In the genomic region with DNA sequence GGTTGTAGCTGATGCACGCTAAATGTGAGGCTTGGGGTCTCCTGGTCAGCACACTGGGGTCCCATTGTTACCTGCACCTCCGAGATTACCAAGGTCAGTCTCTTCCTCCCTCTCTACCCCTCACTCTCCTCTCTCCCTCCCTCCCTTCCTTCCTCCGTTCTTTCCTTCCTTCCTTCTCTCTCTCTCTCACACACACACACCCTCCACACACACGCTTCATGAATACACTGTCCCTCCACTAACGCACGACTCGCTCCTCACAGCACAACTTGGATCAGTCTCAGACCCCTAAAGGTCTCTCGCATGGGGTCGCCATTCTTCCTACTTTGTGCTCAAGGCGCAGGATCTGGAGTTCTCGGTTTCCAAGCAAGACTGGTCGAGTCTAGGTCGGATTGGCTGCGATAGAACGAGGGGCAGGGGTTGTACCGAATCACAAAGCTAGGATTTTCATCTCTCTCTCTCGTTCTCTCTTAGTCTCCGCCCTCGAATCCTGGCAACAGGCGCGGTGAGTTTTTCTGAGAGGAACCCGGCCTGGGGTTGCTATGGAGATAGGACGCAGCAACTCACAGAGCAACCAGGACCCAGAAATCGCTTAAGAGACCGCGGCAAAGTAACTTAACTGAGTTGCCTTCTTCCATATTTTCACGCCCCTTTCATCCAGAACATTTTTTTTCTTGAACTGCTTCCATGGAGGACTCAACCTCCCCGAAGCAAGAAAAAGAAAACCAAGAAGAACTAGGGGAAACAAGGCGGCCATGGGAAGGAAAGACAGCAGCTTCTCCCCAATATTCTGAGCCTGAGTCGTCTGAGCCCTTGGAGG, we compare ENCODE assay signal across 8 cellular contexts. TPM values are rescaled to one million over a fixed set of nuclear protein-coding genes. Genes with fewer than 3 reads are reported as not detected.
DNase-seq lines count a peak whose midpoint lies in the region; ATAC-seq, FAIRE-seq and TF ChIP-seq lines count a peak whose summit lies in the region.

A gene (plus strand): TSS at position 543 of the 820 bp plus-strand sequence. CDS start 145 bp downstream, at position 688.

- TF ChIP-seq POLR2A in GM12891 (IDR thresholded peaks at IDR 0.05; ENCODE audit: low read depth, low read length): no peak

- ATAC-seq in HG02870 (IDR thresholded peaks at IDR 0.05; ENCODE audit: unreplicated experiment) (peak; percentile 99), T-helper 17 cell (peak; percentile 96), aorta (ENCODE audit: low FRiP score) (peak; percentile 97)

- H3K4me3 Mint-ChIP-seq in T-helper 17 cell: peak within 1 kb of the TSS; percentile 98

- peak; percentile 80 for FAIRE-seq in GM12891 (lab: Jason Lieb, UNC)

- no peaks in the 10 kb centered on the region for H3K36me3 Mint-ChIP-seq in T-helper 17 cell (ENCODE audit: low read depth)

- H3K4me1 Mint-ChIP-seq in T-helper 17 cell: peaks cover 20% of the 10 kb centered on the region

- no peak within 1 kb of the TSS for H3K27ac ChIP-seq in aorta (ENCODE audit: low read depth in 1 of 2, low read length in 2 of 2)

- 0 to 1% methylated on average over 30 of the region's 30 CpGs for WGBS in aorta, 2 donors

- peaks cover 10% of the 10 kb centered on the region for H3K27me3 Mint-ChIP-seq in T-helper 17 cell

- no peaks in the 10 kb centered on the region for H3K36me3 ChIP-seq in aorta (ENCODE audit: control insufficient read depth in 1 of 2, insufficient read depth in 2 of 2, low read length in 1 of 2)

- no peaks in the 10 kb centered on the region for H3K27me3 ChIP-seq in aorta (ENCODE audit: control insufficient read depth in 1 of 2, insufficient read depth in 2 of 2, low read length in 1 of 2)

- H3K4me3 ChIP-seq in astrocyte of the cerebellum (ENCODE audit: low read depth, low read length): peak within 1 kb of the TSS; percentile 77
- peak within 1 kb of the TSS; percentile 47 to 63 for H3K4me3 ChIP-seq in aorta (ENCODE audit: low read length in 2 of 2)

- H3K9me3 ChIP-seq in T-helper 17 cell (ENCODE audit: control insufficient read depth, low read length, poor library complexity, severe bottlenecking): no peaks in the 10 kb centered on the region
- H3K9me3 ChIP-seq in aorta (ENCODE audit: control insufficient read depth, low read length): no peaks in the 10 kb centered on the region

- peak within 1 kb of the TSS; percentile 89 for H3K27ac Mint-ChIP-seq in T-helper 17 cell

- in situ Hi-C loops in astrocyte of the cerebellum (cut with HindIII; ENCODE audit: low sequenced_read_pairs): no loop called here

- intact Hi-C loops in aorta (cut with DNase I): loop anchor here in 1 of 2 donors (5.0 kb wide), 1 partner anchor 51 kb away; a partner anchor contains a TSS

- no peaks in the 10 kb centered on the region for H3K4me1 ChIP-seq in aorta (ENCODE audit: control insufficient read depth in 1 of 2, insufficient read depth in 2 of 2, low read length in 2 of 2)

- peak; percentile 29 for TF ChIP-seq CTCF in astrocyte of the cerebellum (IDR thresholded peaks at IDR 0.05; ENCODE audit: low read depth, low read length, missing control alignments)

- DNase-seq in GM12891 (ENCODE audit: insufficient read length, low spot score) (peak; percentile 49), NCI-H1436 treated with DMSO at 0.1 percent for 48 hours (lab: John Stamatoyannopoulos, UW) (peak; percentile 82), T-helper 17 cell (peak; percentile 13 to 55 (median 46)), astrocyte of the cerebellum (ENCODE audit: low read depth) (peak; percentile 93), hepatic stellate cell (ENCODE audit: low spot score) (peak; percentile 90), pulmonary artery endothelial cell (ENCODE audit: low read depth, low spot score) (peak; percentile 85), aorta (peak; percentile 95 to 96)

TF ChIP-seq in GM12891, 5 proteins besides CTCF, POLR2A, EP300 and RAD21:
- TF ChIP-seq POU2F2 (IDR thresholded peaks at IDR 0.05; ENCODE audit: low read depth, low read length) (no peak), SPI1 (IDR thresholded peaks at IDR 0.05; ENCODE audit: low read depth, low read length) (peak; percentile 40)

RNA-seq across cellular contexts. Expression of the gene that starts here (rescaled TPM):
- 0.17 TPM for polyA plus RNA-seq in GM12891 (2012; ENCODE audit: low read depth, missing spikeins)
- total RNA-seq in T-helper 17 cell: under 1 TPM; 0.60 to 0.67 TPM
- total RNA-seq in pulmonary artery endothelial cell: 0.04 and 0.13 TPM in 2 replicates
- under 1 TPM; 0.48 to 0.68 TPM for total RNA-seq in aorta
- polyA plus RNA-seq in aorta: under 1 TPM in 1 of 2 donors, not detected in 1; 0.51 TPM

Comparison
In these comparisons a context has a peak if more than half of its experiments do, and no peak if none do; other contexts are left out.
1. Peak in DNase-seq and ATAC-seq in T-helper 17 cell; RNA of the gene not detected or under 1 TPM.
2. Peak in DNase-seq in pulmonary artery endothelial cell; RNA of the gene not detected or under 1 TPM.
3. Peak in DNase-seq, ATAC-seq and H3K4me3 ChIP-seq in aorta; RNA of the gene not detected or under 1 TPM.